1 cellular context compared by ENCODE assay signal in the genomic region with DNA sequence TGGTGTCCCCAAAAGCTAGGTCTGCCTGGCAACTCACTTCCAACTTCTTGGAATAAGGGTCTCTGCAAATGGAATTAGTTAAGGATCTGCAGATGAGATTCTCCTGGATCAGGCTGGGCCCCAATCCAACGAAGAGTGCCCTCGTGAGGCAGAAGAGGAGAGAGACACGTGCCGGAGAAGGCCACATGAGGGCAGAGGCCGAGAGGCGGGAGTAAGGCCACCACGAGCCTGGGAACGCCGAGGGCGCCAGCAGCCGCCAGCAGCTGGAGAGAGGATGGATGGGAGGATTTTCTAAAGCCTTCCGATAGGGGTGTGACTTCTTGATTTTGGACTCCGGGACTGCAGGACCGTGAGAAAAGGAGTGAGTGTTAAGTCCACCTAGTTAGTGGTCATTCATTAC.
A peak's percentile ranks its signal among the peaks of the same experiment; 100 is the strongest.
TF ChIP-seq lines count a peak whose summit lies in the region.

No MANE protein-coding gene starts in this region.

TF ChIP-seq in HepG2, 621 proteins besides CTCF, POLR2A, EP300 and RAD21 (continued from another document and continues in another):
- TF ChIP-seq, protein P1, sequence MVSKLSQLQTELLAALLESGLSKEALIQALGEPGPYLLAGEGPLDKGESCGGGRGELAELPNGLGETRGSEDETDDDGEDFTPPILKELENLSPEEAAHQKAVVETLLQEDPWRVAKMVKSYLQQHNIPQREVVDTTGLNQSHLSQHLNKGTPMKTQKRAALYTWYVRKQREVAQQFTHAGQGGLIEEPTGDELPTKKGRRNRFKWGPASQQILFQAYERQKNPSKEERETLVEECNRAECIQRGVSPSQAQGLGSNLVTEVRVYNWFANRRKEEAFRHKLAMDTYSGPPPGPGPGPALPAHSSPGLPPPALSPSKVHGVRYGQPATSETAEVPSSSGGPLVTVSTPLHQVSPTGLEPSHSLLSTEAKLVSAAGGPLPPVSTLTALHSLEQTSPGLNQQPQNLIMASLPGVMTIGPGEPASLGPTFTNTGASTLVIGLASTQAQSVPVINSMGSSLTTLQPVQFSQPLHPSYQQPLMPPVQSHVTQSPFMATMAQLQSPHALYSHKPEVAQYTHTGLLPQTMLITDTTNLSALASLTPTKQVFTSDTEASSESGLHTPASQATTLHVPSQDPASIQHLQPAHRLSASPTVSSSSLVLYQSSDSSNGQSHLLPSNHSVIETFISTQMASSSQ (IDR thresholded peaks at IDR 0.05; ENCODE audit: low read depth): no peak
- TF ChIP-seq, protein P1 (CRISPR knock-in tag; IDR thresholded peaks at IDR 0.05; ENCODE audit: borderline replicate concordance): no peak
- TF ChIP-seq IKZF5 (CRISPR knock-in tag; IDR thresholded peaks at IDR 0.05): no peak
- peak; percentile 97 for TF ChIP-seq MAX (IDR thresholded peaks at IDR 0.05)
- TF ChIP-seq, protein P2, sequence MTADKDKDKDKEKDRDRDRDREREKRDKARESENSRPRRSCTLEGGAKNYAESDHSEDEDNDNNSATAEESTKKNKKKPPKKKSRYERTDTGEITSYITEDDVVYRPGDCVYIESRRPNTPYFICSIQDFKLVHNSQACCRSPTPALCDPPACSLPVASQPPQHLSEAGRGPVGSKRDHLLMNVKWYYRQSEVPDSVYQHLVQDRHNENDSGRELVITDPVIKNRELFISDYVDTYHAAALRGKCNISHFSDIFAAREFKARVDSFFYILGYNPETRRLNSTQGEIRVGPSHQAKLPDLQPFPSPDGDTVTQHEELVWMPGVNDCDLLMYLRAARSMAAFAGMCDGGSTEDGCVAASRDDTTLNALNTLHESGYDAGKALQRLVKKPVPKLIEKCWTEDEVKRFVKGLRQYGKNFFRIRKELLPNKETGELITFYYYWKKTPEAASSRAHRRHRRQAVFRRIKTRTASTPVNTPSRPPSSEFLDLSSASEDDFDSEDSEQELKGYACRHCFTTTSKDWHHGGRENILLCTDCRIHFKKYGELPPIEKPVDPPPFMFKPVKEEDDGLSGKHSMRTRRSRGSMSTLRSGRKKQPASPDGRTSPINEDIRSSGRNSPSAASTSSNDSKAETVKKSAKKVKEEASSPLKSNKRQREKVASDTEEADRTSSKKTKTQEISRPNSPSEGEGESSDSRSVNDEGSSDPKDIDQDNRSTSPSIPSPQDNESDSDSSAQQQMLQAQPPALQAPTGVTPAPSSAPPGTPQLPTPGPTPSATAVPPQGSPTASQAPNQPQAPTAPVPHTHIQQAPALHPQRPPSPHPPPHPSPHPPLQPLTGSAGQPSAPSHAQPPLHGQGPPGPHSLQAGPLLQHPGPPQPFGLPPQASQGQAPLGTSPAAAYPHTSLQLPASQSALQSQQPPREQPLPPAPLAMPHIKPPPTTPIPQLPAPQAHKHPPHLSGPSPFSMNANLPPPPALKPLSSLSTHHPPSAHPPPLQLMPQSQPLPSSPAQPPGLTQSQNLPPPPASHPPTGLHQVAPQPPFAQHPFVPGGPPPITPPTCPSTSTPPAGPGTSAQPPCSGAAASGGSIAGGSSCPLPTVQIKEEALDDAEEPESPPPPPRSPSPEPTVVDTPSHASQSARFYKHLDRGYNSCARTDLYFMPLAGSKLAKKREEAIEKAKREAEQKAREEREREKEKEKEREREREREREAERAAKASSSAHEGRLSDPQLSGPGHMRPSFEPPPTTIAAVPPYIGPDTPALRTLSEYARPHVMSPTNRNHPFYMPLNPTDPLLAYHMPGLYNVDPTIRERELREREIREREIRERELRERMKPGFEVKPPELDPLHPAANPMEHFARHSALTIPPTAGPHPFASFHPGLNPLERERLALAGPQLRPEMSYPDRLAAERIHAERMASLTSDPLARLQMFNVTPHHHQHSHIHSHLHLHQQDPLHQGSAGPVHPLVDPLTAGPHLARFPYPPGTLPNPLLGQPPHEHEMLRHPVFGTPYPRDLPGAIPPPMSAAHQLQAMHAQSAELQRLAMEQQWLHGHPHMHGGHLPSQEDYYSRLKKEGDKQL (CRISPR knock-in tag; IDR thresholded peaks at IDR 0.05; ENCODE audit: low read depth): no peak
- 0 out of 2 replicates have a peak, but pooled peaks have one; percentile 30 for TF ChIP-seq RXRB (CRISPR knock-in tag; IDR thresholded peaks at IDR 0.05; ENCODE audit: borderline replicate concordance)
- TF ChIP-seq MTA3 (CRISPR knock-in tag; IDR thresholded peaks at IDR 0.05): no peak
- TF ChIP-seq ZBTB44 (CRISPR knock-in tag; IDR thresholded peaks at IDR 0.05): peak; percentile 46; the same call in 1 of the 2 replicates
- TF ChIP-seq, protein P3, sequence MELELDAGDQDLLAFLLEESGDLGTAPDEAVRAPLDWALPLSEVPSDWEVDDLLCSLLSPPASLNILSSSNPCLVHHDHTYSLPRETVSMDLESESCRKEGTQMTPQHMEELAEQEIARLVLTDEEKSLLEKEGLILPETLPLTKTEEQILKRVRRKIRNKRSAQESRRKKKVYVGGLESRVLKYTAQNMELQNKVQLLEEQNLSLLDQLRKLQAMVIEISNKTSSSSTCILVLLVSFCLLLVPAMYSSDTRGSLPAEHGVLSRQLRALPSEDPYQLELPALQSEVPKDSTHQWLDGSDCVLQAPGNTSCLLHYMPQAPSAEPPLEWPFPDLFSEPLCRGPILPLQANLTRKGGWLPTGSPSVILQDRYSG (CRISPR knock-in tag; IDR thresholded peaks at IDR 0.05): peak; percentile 84; the same call in 1 of the 2 replicates
- TF ChIP-seq, protein P4, sequence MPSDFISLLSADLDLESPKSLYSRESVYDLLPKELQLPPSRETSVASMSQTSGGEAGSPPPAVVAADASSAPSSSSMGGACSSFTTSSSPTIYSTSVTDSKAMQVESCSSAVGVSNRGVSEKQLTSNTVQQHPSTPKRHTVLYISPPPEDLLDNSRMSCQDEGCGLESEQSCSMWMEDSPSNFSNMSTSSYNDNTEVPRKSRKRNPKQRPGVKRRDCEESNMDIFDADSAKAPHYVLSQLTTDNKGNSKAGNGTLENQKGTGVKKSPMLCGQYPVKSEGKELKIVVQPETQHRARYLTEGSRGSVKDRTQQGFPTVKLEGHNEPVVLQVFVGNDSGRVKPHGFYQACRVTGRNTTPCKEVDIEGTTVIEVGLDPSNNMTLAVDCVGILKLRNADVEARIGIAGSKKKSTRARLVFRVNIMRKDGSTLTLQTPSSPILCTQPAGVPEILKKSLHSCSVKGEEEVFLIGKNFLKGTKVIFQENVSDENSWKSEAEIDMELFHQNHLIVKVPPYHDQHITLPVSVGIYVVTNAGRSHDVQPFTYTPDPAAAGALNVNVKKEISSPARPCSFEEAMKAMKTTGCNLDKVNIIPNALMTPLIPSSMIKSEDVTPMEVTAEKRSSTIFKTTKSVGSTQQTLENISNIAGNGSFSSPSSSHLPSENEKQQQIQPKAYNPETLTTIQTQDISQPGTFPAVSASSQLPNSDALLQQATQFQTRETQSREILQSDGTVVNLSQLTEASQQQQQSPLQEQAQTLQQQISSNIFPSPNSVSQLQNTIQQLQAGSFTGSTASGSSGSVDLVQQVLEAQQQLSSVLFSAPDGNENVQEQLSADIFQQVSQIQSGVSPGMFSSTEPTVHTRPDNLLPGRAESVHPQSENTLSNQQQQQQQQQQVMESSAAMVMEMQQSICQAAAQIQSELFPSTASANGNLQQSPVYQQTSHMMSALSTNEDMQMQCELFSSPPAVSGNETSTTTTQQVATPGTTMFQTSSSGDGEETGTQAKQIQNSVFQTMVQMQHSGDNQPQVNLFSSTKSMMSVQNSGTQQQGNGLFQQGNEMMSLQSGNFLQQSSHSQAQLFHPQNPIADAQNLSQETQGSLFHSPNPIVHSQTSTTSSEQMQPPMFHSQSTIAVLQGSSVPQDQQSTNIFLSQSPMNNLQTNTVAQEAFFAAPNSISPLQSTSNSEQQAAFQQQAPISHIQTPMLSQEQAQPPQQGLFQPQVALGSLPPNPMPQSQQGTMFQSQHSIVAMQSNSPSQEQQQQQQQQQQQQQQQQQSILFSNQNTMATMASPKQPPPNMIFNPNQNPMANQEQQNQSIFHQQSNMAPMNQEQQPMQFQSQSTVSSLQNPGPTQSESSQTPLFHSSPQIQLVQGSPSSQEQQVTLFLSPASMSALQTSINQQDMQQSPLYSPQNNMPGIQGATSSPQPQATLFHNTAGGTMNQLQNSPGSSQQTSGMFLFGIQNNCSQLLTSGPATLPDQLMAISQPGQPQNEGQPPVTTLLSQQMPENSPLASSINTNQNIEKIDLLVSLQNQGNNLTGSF (CRISPR knock-in tag; IDR thresholded peaks at IDR 0.05): peak; percentile 82; the same call in 1 of the 2 replicates
- no peak for TF ChIP-seq ZNF292 (CRISPR knock-in tag; IDR thresholded peaks at IDR 0.05; ENCODE audit: borderline replicate concordance, low read depth)
- TF ChIP-seq SATB2 (CRISPR knock-in tag; IDR thresholded peaks at IDR 0.05): peak; percentile 67; the same call in 1 of the 2 replicates
- TF ChIP-seq CHCHD3 (CRISPR knock-in tag; IDR thresholded peaks at IDR 0.05): no peak
- TF ChIP-seq RNF2 (conservative IDR thresholded peaks at IDR 0.05; ENCODE audit: low read depth): peak; percentile 90
- no peak for TF ChIP-seq TCF12 (IDR thresholded peaks at IDR 0.05)
- TF ChIP-seq TCF12 (CRISPR knock-in tag; IDR thresholded peaks at IDR 0.05): no peak
- TF ChIP-seq MXI1 (IDR thresholded peaks at IDR 0.05; ENCODE audit: borderline replicate concordance, low read depth, low read length): no peak
- TF ChIP-seq ZFP41 (CRISPR knock-in tag; IDR thresholded peaks at IDR 0.05; ENCODE audit: borderline replicate concordance): peak; percentile 78; the same call in 1 of the 2 replicates
- no peak for TF ChIP-seq HMG20B (CRISPR knock-in tag; conservative IDR thresholded peaks at IDR 0.05)
- 0 out of 2 replicates have a peak, but pooled peaks have one; percentile 25 for TF ChIP-seq MXD4 (CRISPR knock-in tag; IDR thresholded peaks at IDR 0.05)
- TF ChIP-seq ZNF124 (CRISPR knock-in tag; IDR thresholded peaks at IDR 0.05): 0 out of 2 replicates have a peak, but pooled peaks have one; percentile 30
- no peak for TF ChIP-seq ZNF550 (CRISPR knock-in tag; IDR thresholded peaks at IDR 0.05; ENCODE audit: borderline replicate concordance)
- TF ChIP-seq EED (CRISPR knock-in tag; IDR thresholded peaks at IDR 0.05): peak; percentile 92
- TF ChIP-seq SP1 (IDR thresholded peaks at IDR 0.05): no peak
- TF ChIP-seq SP1 (CRISPR knock-in tag; IDR thresholded peaks at IDR 0.05): no peak
- TF ChIP-seq, protein P5, sequence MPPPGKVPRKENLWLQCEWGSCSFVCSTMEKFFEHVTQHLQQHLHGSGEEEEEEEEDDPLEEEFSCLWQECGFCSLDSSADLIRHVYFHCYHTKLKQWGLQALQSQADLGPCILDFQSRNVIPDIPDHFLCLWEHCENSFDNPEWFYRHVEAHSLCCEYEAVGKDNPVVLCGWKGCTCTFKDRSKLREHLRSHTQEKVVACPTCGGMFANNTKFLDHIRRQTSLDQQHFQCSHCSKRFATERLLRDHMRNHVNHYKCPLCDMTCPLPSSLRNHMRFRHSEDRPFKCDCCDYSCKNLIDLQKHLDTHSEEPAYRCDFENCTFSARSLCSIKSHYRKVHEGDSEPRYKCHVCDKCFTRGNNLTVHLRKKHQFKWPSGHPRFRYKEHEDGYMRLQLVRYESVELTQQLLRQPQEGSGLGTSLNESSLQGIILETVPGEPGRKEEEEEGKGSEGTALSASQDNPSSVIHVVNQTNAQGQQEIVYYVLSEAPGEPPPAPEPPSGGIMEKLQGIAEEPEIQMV (CRISPR knock-in tag; IDR thresholded peaks at IDR 0.05; ENCODE audit: low read depth): peak; percentile 44; the same call in 1 of the 2 replicates
- TF ChIP-seq ZNF768 (CRISPR knock-in tag; IDR thresholded peaks at IDR 0.05): 0 out of 2 replicates have a peak, but pooled peaks have one; percentile 23
- TF ChIP-seq HCFC1 (IDR thresholded peaks at IDR 0.05; ENCODE audit: low read depth, low read length): no peak
- peak; percentile 62; the same call in 1 of the 2 replicates for TF ChIP-seq RFXAP (CRISPR knock-in tag; IDR thresholded peaks at IDR 0.05; ENCODE audit: borderline replicate concordance)
- TF ChIP-seq ARID3A (IDR thresholded peaks at IDR 0.05; ENCODE audit: low read depth, low read length): no peak
